Comparison of ENCODE assay signal across 8 cellular contexts in the genomic region with DNA sequence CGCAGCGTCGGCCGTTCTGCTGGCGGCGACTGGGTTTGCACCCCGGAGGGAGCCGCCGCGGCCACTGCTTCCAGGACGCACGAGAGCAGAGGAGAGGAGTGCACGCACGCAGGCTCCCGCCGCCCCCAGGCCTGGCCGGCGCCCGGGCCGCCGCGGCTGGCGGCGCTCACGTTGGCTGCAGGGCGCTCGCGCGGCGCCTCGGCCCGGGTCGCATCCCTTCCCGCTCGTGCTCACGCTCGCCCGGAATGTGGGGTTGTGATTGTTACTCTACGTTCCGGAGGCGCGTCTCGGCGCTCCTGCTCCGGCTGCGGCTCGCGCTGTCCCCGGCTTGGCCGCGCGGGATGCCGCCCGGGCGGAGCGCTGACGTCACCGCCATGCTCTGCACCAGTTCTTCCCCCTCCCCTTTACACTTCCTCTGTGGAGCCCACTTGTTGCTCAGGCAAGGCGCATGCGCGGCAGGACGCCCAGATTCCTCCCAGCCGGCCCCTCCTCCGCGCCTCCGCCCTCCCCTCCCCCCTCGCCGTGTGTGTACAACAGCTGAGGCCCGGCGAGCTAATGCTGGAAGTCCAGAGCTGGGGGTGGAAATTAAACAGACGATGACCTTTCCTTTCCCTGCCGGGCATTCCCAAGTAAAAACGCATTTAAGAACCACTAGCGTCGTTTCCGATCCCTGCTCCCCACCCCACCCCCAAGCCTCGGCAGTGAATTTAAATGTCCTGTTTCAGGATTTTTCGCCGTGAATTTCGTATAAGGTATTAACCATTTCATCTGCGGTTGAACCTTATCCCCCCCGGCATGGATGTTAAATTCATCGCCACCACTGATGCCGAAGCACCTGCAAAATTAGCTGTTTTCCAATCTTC. TPM values are rescaled to one million over a fixed set of nuclear protein-coding genes. Genes with fewer than 3 reads are reported as not detected.
DNase-seq lines count a peak whose midpoint lies in the region; ATAC-seq and TF ChIP-seq lines count a peak whose summit lies in the region.

IRF2BPL (minus strand) TSS at position 325 of the 863 bp plus-strand sequence. CDS start 916 bp downstream, outside the sequence.

- peak within 1 kb of the TSS; percentile 97 for H3K18ac ChIP-seq in trophoblast cell (ENCODE audit: low read length)

- peak within 1 kb of the TSS; percentile 73 for H3K4me2 ChIP-seq in trophoblast cell (ENCODE audit: low read length)

- H3K9me3 ChIP-seq in adipocyte (ENCODE audit: control insufficient read depth, low read length) (no peaks in the 10 kb centered on the region), trophoblast cell (ENCODE audit: insufficient read depth, low read depth, low read length) (no peaks in the 10 kb centered on the region), transverse colon (no peaks in the 10 kb centered on the region)

- peak within 1 kb of the TSS; percentile 96 for H2BK5ac ChIP-seq in trophoblast cell (ENCODE audit: low read depth, low read length, poor library complexity)

- H3K9ac ChIP-seq in adipocyte (ENCODE audit: low read length) (peak within 1 kb of the TSS; percentile 96), trophoblast cell (ENCODE audit: low read length) (peak within 1 kb of the TSS; percentile 81)

- H3K4me3 ChIP-seq in adipocyte (ENCODE audit: low read length) = peak within 1 kb of the TSS; percentile 89
- peak within 1 kb of the TSS; percentile 81 for H3K4me3 ChIP-seq in trophoblast cell (ENCODE audit: low read depth, low read length)
- H3K4me3 ChIP-seq in transverse colon = peak within 1 kb of the TSS; percentile 73 to 77 (median 76)

- H3K14ac ChIP-seq in trophoblast cell (ENCODE audit: low read length) = peak within 1 kb of the TSS; percentile 93

- TF ChIP-seq EP300 in transverse colon (IDR thresholded peaks at IDR 0.05; ENCODE audit: low read depth) = peak; percentile 80

- peaks cover 35% of the 10 kb centered on the region for H3K79me2 ChIP-seq in trophoblast cell (ENCODE audit: control insufficient read depth, insufficient read depth, low read length, poor library complexity)

- POLR2A ChIA-PET in T-cell (lab: Charles Lee) = interaction anchor here (0.6 to 3.0 kb wide), 18 partner anchors 9 to 1486 kb away, joined by 3 to 41 read pairs (median 4); no protein-coding TSS in a partner anchor

- peak within 1 kb of the TSS; percentile 92 for H3K4ac ChIP-seq in trophoblast cell (ENCODE audit: low read depth, low read length)

- ATAC-seq in HG02870 (IDR thresholded peaks at IDR 0.05; ENCODE audit: unreplicated experiment) = peak; percentile 77
- ATAC-seq in T-cell (replicated peaks in 1 of 4) = peak; percentile 72 to 77 (median 74)
- ATAC-seq in Right ventricle myocardium superior (ENCODE audit: poor library complexity) = peak; percentile 68

- no peak for TF ChIP-seq CTCF in GM13977 (IDR thresholded peaks at IDR 0.05; ENCODE audit: extremely low read depth, insufficient read depth, missing control alignments)
- TF ChIP-seq CTCF in transverse colon (IDR thresholded peaks at IDR 0.05) = no peak

- H3K36me3 ChIP-seq in adipocyte (ENCODE audit: control insufficient read depth, insufficient read depth, low read length, severe bottlenecking) = peaks cover 4% of the 10 kb centered on the region
- H3K36me3 ChIP-seq in trophoblast cell (ENCODE audit: control insufficient read depth in 1 of 2, insufficient read depth in 2 of 2, low read length in 2 of 2) = peaks cover 11 to 14% of the 10 kb centered on the region in 2 experiments
- no peaks in the 10 kb centered on the region for H3K36me3 ChIP-seq in transverse colon

- no CpG with 5 or more reads among the region's 84 CpGs for WGBS in trophoblast cell (ENCODE audit: extremely low coverage, insufficient coverage, insufficient read length)
- WGBS in transverse colon (ENCODE audit: low coverage in 1 of 2), 2 donors = 0% methylated on average over 2 to 65 of the region's 84 CpGs

- H3K4me1 ChIP-seq in adipocyte (ENCODE audit: control insufficient read depth, insufficient read depth, low read length) (peaks cover 53% of the 10 kb centered on the region), trophoblast cell (ENCODE audit: control insufficient read depth in 1 of 2, insufficient read depth in 2 of 2, low read length in 2 of 2) (peaks cover 30 to 35% of the 10 kb centered on the region in 2 experiments), transverse colon (peaks cover 53 to 77% (median 61%) of the 10 kb centered on the region in 4 donors)

- H4K8ac ChIP-seq in trophoblast cell (ENCODE audit: low read depth, low read length) = peak within 1 kb of the TSS; percentile 90

- H3K27me3 ChIP-seq in adipocyte (replicated peaks; ENCODE audit: control insufficient read depth, insufficient read depth, low read length) (no peaks in the 10 kb centered on the region), trophoblast cell (ENCODE audit: insufficient read depth, low read length) (no peaks in the 10 kb centered on the region), transverse colon (no peaks in the 10 kb centered on the region)

- H3K23ac ChIP-seq in trophoblast cell (ENCODE audit: low read length) = no peak within 1 kb of the TSS

- intact Hi-C loops in Right ventricle myocardium superior (cut with DNase I) = loop anchor here (1.0 to 5.0 kb wide), 3 partner anchors 25 to 111 kb away; no protein-coding TSS in a partner anchor
- intact Hi-C loops in transverse colon (cut with DNase I; ENCODE audit: low total_unique reads) = loop anchor here (5.0 kb wide), 1 partner anchor 111 kb away; no protein-coding TSS in a partner anchor

- peak within 1 kb of the TSS; percentile 93 for H2BK12ac ChIP-seq in trophoblast cell (ENCODE audit: low read length)

- H3K4me3 Mint-ChIP-seq in T-cell = peak within 1 kb of the TSS; percentile 88 to 99 (median 91)

- H3K79me1 ChIP-seq in trophoblast cell (ENCODE audit: low read length) = peaks cover 52% of the 10 kb centered on the region

- H3K27ac ChIP-seq in trophoblast cell (ENCODE audit: low read depth, low read length) (peak within 1 kb of the TSS; percentile 99), transverse colon (peak within 1 kb of the TSS; percentile 99 to 100 (median 100))

- H3K9me3 Mint-ChIP-seq in T-cell = no peaks in the 10 kb centered on the region

- H3K27me3 Mint-ChIP-seq in T-cell = no peaks in the 10 kb centered on the region

- peak within 1 kb of the TSS; percentile 94 to 97 for H3K27ac Mint-ChIP-seq in T-cell

- peak within 1 kb of the TSS; percentile 93 for H2BK120ac ChIP-seq in trophoblast cell (ENCODE audit: insufficient read depth, low read length, poor library complexity)

- CTCF ChIA-PET in T-cell (lab: Charles Lee) = interaction anchor here (0.6 to 4.0 kb wide), 14 partner anchors 11 to 880 kb away, joined by 3 to 31 read pairs (median 5); partner anchors contain the start of gene CIPC (in 1 of the 2)

- peak within 1 kb of the TSS; percentile 83 for H4K12ac ChIP-seq in trophoblast cell (ENCODE audit: low read depth, low read length)

- H3K36me3 Mint-ChIP-seq in T-cell = peaks cover 7% of the 10 kb centered on the region

- H2AFZ ChIP-seq in trophoblast cell (ENCODE audit: insufficient read depth, low read length, poor library complexity) = peak within 1 kb of the TSS; percentile 77

- in situ Hi-C loops in GM13977 (cut with MboI; ENCODE audit: low pct_unique_long_range_greater_than_20kb, low sequenced_read_pairs, unreplicated experiment) = no loop called here
- in situ Hi-C loops in transverse colon (cut with MboI; ENCODE audit: low pct_ligation_motif_present in 1 of 4, low pct_unique_long_range_greater_than_20kb in 1 of 4, low sequenced_read_pairs in 3 of 4) = no loop called here

- DNase-seq in GM13977 (ENCODE audit: low spot score) = peak; percentile 99
- DNase-seq in NCI-H146 (lab: John Stamatoyannopoulos, UW) = peak; percentile 96
- DNase-seq in T-cell = peak; percentile 89 to 95 (median 93)
- DNase-seq in adipocyte (ENCODE audit: low read depth) = peak; percentile 98
- peak; percentile 99 for DNase-seq in Right ventricle myocardium superior
- peak; percentile 96 to 97 for DNase-seq in trophoblast cell
- DNase-seq in transverse colon = peak; percentile 99

- peak; percentile 93 for TF ChIP-seq POLR2A in transverse colon (IDR thresholded peaks at IDR 0.05)

- peaks cover 62 to 73% (median 67%) of the 10 kb centered on the region in 3 donors for H3K4me1 Mint-ChIP-seq in T-cell

- peak within 1 kb of the TSS; percentile 98 for H4K91ac ChIP-seq in trophoblast cell (ENCODE audit: low read depth, low read length)

- peak within 1 kb of the TSS; percentile 90 for H2AK5ac ChIP-seq in trophoblast cell (ENCODE audit: low read length)

RNA-seq across cellular contexts. Expression of gene IRF2BPL, which starts in this region (rescaled TPM):
- total RNA-seq in T-cell = 10 to 100 TPM; 32.6 to 50.4 (median 38.8) TPM
- 38.8 TPM for total RNA-seq in Right ventricle myocardium superior
- 21.4 and 23.0 TPM in 2 replicates for polyA plus RNA-seq in trophoblast cell (2013)
- total RNA-seq in transverse colon = 10 to 100 TPM; 21.0 to 53.5 (median 32.5) TPM

Comparison
In these comparisons a context has a peak if more than half of its experiments do, and no peak if none do; other contexts are left out.
1. Peak in every context shown above with its lines: DNase-seq, ATAC-seq, H3K4me3 ChIP-seq and H3K27ac ChIP-seq.